8 cellular contexts compared by ENCODE assay signal in genomic region chr14:24399981-24400718, GRCh38. TPM values are rescaled to one million over a fixed set of nuclear protein-coding genes. Genes with fewer than 3 reads are reported as not detected.
DNase-seq lines count a peak whose midpoint lies in the region; ATAC-seq, FAIRE-seq and TF ChIP-seq lines count a peak whose summit lies in the region.
"Had no signal": no experiment of that assay in that cellular context is flagged by ENCODE, and none has a peak within 500 bp of the region (broad histone marks: within the 10 kb centered on the region; RNA-seq: fewer than 3 reads in every experiment).

No MANE protein-coding gene starts in this region.

- H3K27me3 ChIP-seq in WERI-Rb-1 (ENCODE audit: insufficient read depth, low read depth, severe bottlenecking): no peaks in the 10 kb centered on the region

- no peak for TF ChIP-seq RAD21 in A549 (conservative IDR thresholded peaks at IDR 0.05 in 1 of 2, IDR thresholded peaks at IDR 0.05 in 1 of 2)

- peaks cover 16% of the 10 kb centered on the region; the same call in 1 of the 3 replicates for H3K4me1 ChIP-seq in A549

- H3K4me2 ChIP-seq in A549: no peak overlapping the region

- DNase-seq in A549 (ENCODE audit: low read depth in 1 of 2, low spot score in 1 of 2) (no peak), WERI-Rb-1 (no peak), memory B cell (ENCODE audit: low spot score in 2 of 2) (no peak), SKM-1 treated with dmso at 0.1 percent for 144 hours (lab: John Stamatoyannopoulos, UW; ENCODE audit: unreplicated experiment) (no peak), NCI-H1105 treated with DMSO at 0.1 percent for 48 hours (lab: John Stamatoyannopoulos, UW) (no peak)

- no peaks in the 10 kb centered on the region for H3K9me3 ChIP-seq in A549
- H3K9me3 ChIP-seq in WERI-Rb-1 (ENCODE audit: severe bottlenecking): no peaks in the 10 kb centered on the region

- no peaks in the 10 kb centered on the region for H3K9me3 Mint-ChIP-seq in memory B cell
- H3K9me3 Mint-ChIP-seq: activated naive CD4-positive, alpha-beta T cell treated with anti-CD3 and anti-CD28 coated beads, Interleukin-2, amount 50 U/mL, for 72 hours; IgD-negative memory B cell had no signal

- TF ChIP-seq CTCF in A549 (IDR thresholded peaks at IDR 0.05) (no peak), WERI-Rb-1 (IDR thresholded peaks at IDR 0.05; ENCODE audit: low read depth, low read length) (no peak)

- no peak for TF ChIP-seq EP300 in A549 (IDR thresholded peaks at IDR 0.05)

- ATAC-seq in A549 (no peak), memory B cell (ENCODE audit: low read depth) (no peak), GM21526 (IDR thresholded peaks at IDR 0.05; ENCODE audit: low FRiP score, unreplicated experiment) (no peak)

- H3K4me1 Mint-ChIP-seq in memory B cell: peaks cover 6% of the 10 kb centered on the region

- H3K27ac Mint-ChIP-seq in memory B cell: no peak overlapping the region

- FAIRE-seq in A549 (lab: Jason Lieb, UNC): no peak

- CTCF ChIA-PET in A549 (lab: Yijun Ruan, JAX): interaction anchor here (0.6 to 4.3 kb wide), 9 partner anchors 9 to 73 kb away, joined by 3 to 16 read pairs (median 5); no protein-coding TSS in a partner anchor

- 78% methylated on average over 4 of the region's 4 CpGs for WGBS in A549 (ENCODE audit: missing lambda C conversion rate)

- TF ChIP-seq POLR2A in A549 (IDR thresholded peaks at IDR 0.05; ENCODE audit: low read length): no peak

- no peak overlapping the region for H3K27ac ChIP-seq in A549
- no peak overlapping the region; the same call in 1 of the 2 replicates for H3K27ac ChIP-seq in WERI-Rb-1

- H3K4me3 ChIP-seq in A549: no peak overlapping the region
- peak overlapping the region; percentile 85 for H3K4me3 ChIP-seq in WERI-Rb-1 (ENCODE audit: low read depth, low read length)

- H3K36me3 ChIP-seq in WERI-Rb-1: peaks cover under 1% of the 10 kb centered on the region

- POLR2A ChIA-PET in A549 (lab: Yijun Ruan, JAX): no interaction called here

- H3K4me3 Mint-ChIP-seq in memory B cell: peak overlapping the region; percentile 49

- peaks cover 24% of the 10 kb centered on the region for H3K27me3 Mint-ChIP-seq in memory B cell

- no peaks in the 10 kb centered on the region for H3K36me3 Mint-ChIP-seq in memory B cell
- H3K36me3 Mint-ChIP-seq: activated naive CD4-positive, alpha-beta T cell treated with anti-CD3 and anti-CD28 coated beads, Interleukin-2, amount 50 U/mL, for 72 hours had no signal

TF ChIP-seq in A549, 52 proteins besides CTCF, POLR2A, EP300 and RAD21:
- TF ChIP-seq MAFK (IDR thresholded peaks at IDR 0.05; ENCODE audit: partially characterized antibody): peak; percentile 89
- TF ChIP-seq EHMT2 (IDR thresholded peaks at IDR 0.05; ENCODE audit: low read depth): no peak

RNA-seq across cellular contexts. Expression of gene NYNRIN, which starts 1.3 kb away (rescaled TPM):
- polyA plus RNA-seq in A549 (2011; rRNA removed) (0.44 and 0.60 TPM in 2 replicates), A549 (2017; fragmentation: RNase III; extraction: RNeasy Plus Mini Kit Qiagen cat#74134 plus additional on column Dnase treatment) (0.17 to 0.29 TPM (median 0.19 TPM) in 3 replicates)
- 0.08 and 0.16 TPM in 2 replicates for polyA plus RNA-seq in A549 (2012; cell fraction: cytosol; rRNA removed)
- polyA plus RNA-seq in A549 (2012; cell fraction: nucleus; rRNA removed): 0.26 and 0.35 TPM in 2 replicates
- polyA minus RNA-seq in A549 (2011; rRNA and poly(A)+ RNA removed): 0.92 and 1.2 TPM in 2 replicates
- polyA plus RNA-seq: IgD-negative memory B cell had no signal

RNA-seq across cellular contexts. Expression of gene CBLN3, which starts 29.3 kb away (rescaled TPM):
- 1.3 and 1.6 TPM in 2 replicates for polyA plus RNA-seq in A549 (2011; rRNA removed)
- 0.77 and 0.88 TPM in 2 replicates for polyA plus RNA-seq in A549 (2012; cell fraction: cytosol; rRNA removed)
- 1.4 and 2.1 TPM in 2 replicates for polyA plus RNA-seq in A549 (2012; cell fraction: nucleus; rRNA removed)
- polyA plus RNA-seq in A549 (2017; fragmentation: RNase III; extraction: RNeasy Plus Mini Kit Qiagen cat#74134 plus additional on column Dnase treatment): 1.1 to 1.5 TPM (median 1.4 TPM) in 3 replicates
- polyA minus RNA-seq in A549 (2011; rRNA and poly(A)+ RNA removed): 0.97 and 1.1 TPM in 2 replicates

RNA-seq across cellular contexts. Expression of gene KHNYN, which starts 29.6 kb away (rescaled TPM):
- polyA plus RNA-seq in A549 (2011; rRNA removed) (19.0 and 25.0 TPM in 2 replicates), A549 (2017; fragmentation: RNase III; extraction: RNeasy Plus Mini Kit Qiagen cat#74134 plus additional on column Dnase treatment) (23.5 to 26.4 TPM (median 25.2 TPM) in 3 replicates)
- polyA plus RNA-seq in A549 (2012; cell fraction: cytosol; rRNA removed): 9.0 and 12.7 TPM in 2 replicates
- polyA plus RNA-seq in A549 (2012; cell fraction: nucleus; rRNA removed): 23.7 and 26.2 TPM in 2 replicates
- 33.6 and 37.6 TPM in 2 replicates for polyA minus RNA-seq in A549 (2011; rRNA and poly(A)+ RNA removed)

RNA-seq across cellular contexts. Expression of gene NFATC4, which starts 32.2 kb away (rescaled TPM):
- polyA plus RNA-seq in A549 (2011; rRNA removed) (0.32 and 0.62 TPM in 2 replicates), A549 (2017; fragmentation: RNase III; extraction: RNeasy Plus Mini Kit Qiagen cat#74134 plus additional on column Dnase treatment) (0.04 to 0.25 TPM (median 0.10 TPM) in 3 replicates)
- 0.09 and 0.11 TPM in 2 replicates for polyA plus RNA-seq in A549 (2012; cell fraction: cytosol; rRNA removed)
- 0.66 and 0.92 TPM in 2 replicates for polyA plus RNA-seq in A549 (2012; cell fraction: nucleus; rRNA removed)
- 0.54 and 0.83 TPM in 2 replicates for polyA minus RNA-seq in A549 (2011; rRNA and poly(A)+ RNA removed)

RNA-seq across cellular contexts. Expression of gene SDR39U1, which starts 42.4 kb away (rescaled TPM):
- 57.3 and 64.4 TPM in 2 replicates for polyA plus RNA-seq in A549 (2011; rRNA removed)
- 69.0 and 79.4 TPM in 2 replicates for polyA plus RNA-seq in A549 (2012; cell fraction: cytosol; rRNA removed)
- 230 and 267 TPM in 2 replicates for polyA plus RNA-seq in A549 (2012; cell fraction: nucleus; rRNA removed)
- 48.1 to 61.1 TPM (median 57.6 TPM) in 3 replicates for polyA plus RNA-seq in A549 (2017; fragmentation: RNase III; extraction: RNeasy Plus Mini Kit Qiagen cat#74134 plus additional on column Dnase treatment)
- 20.6 and 25.7 TPM in 2 replicates for polyA minus RNA-seq in A549 (2011; rRNA and poly(A)+ RNA removed)
